In the genomic region with DNA sequence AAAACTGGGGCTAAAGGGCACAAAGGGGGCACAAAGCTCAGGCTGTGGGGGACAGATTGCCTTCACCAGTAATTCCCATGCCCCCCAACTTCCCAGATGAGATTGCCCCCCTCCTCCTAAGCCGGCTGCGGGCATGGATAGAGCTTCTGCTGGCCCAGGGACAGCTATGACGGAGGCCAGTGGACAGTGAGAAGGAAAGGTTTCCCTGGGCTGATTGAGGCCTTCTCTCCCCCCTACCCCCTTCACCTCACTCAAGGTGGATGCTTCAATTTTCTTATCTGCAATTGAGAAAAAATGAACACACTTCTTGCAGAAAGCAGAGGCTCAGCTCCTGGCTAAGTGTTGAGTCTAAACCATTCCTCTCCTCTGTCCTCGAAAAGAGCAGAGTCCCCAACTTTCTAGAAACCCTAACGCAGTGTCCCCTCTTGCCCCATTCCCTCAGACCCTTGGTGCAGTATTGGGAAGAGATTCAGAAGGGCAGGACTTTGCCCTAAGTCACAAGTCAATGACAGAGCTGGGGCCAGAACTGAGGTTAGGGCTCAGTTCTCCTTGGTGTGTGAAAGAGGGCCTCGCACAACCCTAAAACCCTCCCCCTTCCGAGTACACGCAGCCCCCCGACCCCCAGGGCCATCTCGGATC, we compare ENCODE assay signal across 1 cellular context.
TF ChIP-seq lines count a peak whose summit lies in the region.

No MANE protein-coding gene starts in this region.

TF ChIP-seq in WTC11, 78 proteins besides CTCF, POLR2A, EP300 and RAD21 (continued from another document):
- TF ChIP-seq, protein P1, sequence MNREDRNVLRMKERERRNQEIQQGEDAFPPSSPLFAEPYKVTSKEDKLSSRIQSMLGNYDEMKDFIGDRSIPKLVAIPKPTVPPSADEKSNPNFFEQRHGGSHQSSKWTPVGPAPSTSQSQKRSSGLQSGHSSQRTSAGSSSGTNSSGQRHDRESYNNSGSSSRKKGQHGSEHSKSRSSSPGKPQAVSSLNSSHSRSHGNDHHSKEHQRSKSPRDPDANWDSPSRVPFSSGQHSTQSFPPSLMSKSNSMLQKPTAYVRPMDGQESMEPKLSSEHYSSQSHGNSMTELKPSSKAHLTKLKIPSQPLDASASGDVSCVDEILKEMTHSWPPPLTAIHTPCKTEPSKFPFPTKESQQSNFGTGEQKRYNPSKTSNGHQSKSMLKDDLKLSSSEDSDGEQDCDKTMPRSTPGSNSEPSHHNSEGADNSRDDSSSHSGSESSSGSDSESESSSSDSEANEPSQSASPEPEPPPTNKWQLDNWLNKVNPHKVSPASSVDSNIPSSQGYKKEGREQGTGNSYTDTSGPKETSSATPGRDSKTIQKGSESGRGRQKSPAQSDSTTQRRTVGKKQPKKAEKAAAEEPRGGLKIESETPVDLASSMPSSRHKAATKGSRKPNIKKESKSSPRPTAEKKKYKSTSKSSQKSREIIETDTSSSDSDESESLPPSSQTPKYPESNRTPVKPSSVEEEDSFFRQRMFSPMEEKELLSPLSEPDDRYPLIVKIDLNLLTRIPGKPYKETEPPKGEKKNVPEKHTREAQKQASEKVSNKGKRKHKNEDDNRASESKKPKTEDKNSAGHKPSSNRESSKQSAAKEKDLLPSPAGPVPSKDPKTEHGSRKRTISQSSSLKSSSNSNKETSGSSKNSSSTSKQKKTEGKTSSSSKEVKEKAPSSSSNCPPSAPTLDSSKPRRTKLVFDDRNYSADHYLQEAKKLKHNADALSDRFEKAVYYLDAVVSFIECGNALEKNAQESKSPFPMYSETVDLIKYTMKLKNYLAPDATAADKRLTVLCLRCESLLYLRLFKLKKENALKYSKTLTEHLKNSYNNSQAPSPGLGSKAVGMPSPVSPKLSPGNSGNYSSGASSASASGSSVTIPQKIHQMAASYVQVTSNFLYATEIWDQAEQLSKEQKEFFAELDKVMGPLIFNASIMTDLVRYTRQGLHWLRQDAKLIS (CRISPR knock-in tag; IDR thresholded peaks at IDR 0.05; ENCODE audit: borderline replicate concordance) = no peak
- TF ChIP-seq SP1 (CRISPR knock-in tag; conservative IDR thresholded peaks at IDR 0.05) = no peak
- TF ChIP-seq GRHL2 (CRISPR knock-in tag; IDR thresholded peaks at IDR 0.05; ENCODE audit: insufficient replicate concordance, severe bottlenecking) = no peak
- no peak for TF ChIP-seq ZNF317 (CRISPR knock-in tag; IDR thresholded peaks at IDR 0.05; ENCODE audit: borderline replicate concordance, low read depth)
- no peak for TF ChIP-seq PRRX2 (CRISPR knock-in tag; IDR thresholded peaks at IDR 0.05)
- TF ChIP-seq, protein P2, sequence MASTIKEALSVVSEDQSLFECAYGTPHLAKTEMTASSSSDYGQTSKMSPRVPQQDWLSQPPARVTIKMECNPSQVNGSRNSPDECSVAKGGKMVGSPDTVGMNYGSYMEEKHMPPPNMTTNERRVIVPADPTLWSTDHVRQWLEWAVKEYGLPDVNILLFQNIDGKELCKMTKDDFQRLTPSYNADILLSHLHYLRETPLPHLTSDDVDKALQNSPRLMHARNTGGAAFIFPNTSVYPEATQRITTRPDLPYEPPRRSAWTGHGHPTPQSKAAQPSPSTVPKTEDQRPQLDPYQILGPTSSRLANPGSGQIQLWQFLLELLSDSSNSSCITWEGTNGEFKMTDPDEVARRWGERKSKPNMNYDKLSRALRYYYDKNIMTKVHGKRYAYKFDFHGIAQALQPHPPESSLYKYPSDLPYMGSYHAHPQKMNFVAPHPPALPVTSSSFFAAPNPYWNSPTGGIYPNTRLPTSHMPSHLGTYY (CRISPR knock-in tag; IDR thresholded peaks at IDR 0.05) = no peak
- no peak for TF ChIP-seq JUN (CRISPR knock-in tag; IDR thresholded peaks at IDR 0.05)
